8 cellular contexts compared by ENCODE assay signal in genomic region chr4:155787113-155787710, GRCh38. TPM values are rescaled to one million over a fixed set of nuclear protein-coding genes. Genes with fewer than 3 reads are reported as not detected.
A peak's percentile ranks its signal among the peaks of the same experiment; 100 is the strongest.
DNase-seq lines count a peak whose midpoint lies in the region; ATAC-seq and TF ChIP-seq lines count a peak whose summit lies in the region.

No MANE protein-coding gene starts in this region.

- H3K27ac Mint-ChIP-seq in T-helper 17 cell, result no peak overlapping the region

- TF ChIP-seq CTCF in GM12875 (IDR thresholded peaks at IDR 0.05; ENCODE audit: borderline replicate concordance, insufficient read depth, low read depth, low read length) (peak; percentile 76; the same call in 1 of the 2 replicates), MM.1S (IDR thresholded peaks at IDR 0.05; ENCODE audit: low read length) (peak; percentile 84), prostate gland (IDR thresholded peaks at IDR 0.05) (peak; percentile 32 to 86 (median 60))

- H2AFZ ChIP-seq in MM.1S (ENCODE audit: low read length), result peak overlapping the region; percentile 56; the same call in 1 of the 2 replicates

- H3K9me3 ChIP-seq in MM.1S (replicated peaks; ENCODE audit: insufficient read depth, low read length), result no peaks in the 10 kb centered on the region
- no peaks in the 10 kb centered on the region for H3K9me3 ChIP-seq in T-helper 17 cell (ENCODE audit: control insufficient read depth, low read length, poor library complexity, severe bottlenecking)
- no peaks in the 10 kb centered on the region for H3K9me3 ChIP-seq in prostate gland

- H3K4me1 Mint-ChIP-seq in T-helper 17 cell, result peaks cover 7% of the 10 kb centered on the region

- ATAC-seq in HG02571 (IDR thresholded peaks at IDR 0.05; ENCODE audit: unreplicated experiment) (peak; percentile 96), T-helper 17 cell (peak; percentile 71)

- no peaks in the 10 kb centered on the region for H3K79me2 ChIP-seq in MM.1S (ENCODE audit: low read length)

- H3K27me3 Mint-ChIP-seq in T-helper 17 cell, result peaks cover 32% of the 10 kb centered on the region

- peak; percentile 29 for DNase-seq in AG08396 (ENCODE audit: low spot score)
- peak; percentile 80 for DNase-seq in MM.1S
- DNase-seq in T-helper 17 cell, result no peak
- peak; percentile 33 for DNase-seq in foreskin melanocyte
- DNase-seq in prostate gland (ENCODE audit: low spot score), result peak; percentile 28
- no peak for DNase-seq in OCI-M2 (lab: John Stamatoyannopoulos, UW; ENCODE audit: unreplicated experiment)

- 40% methylated on average over 5 of the region's 5 CpGs for WGBS in prostate gland

- no peak overlapping the region for H3K4me3 Mint-ChIP-seq in T-helper 17 cell

- H4K20me1 ChIP-seq in MM.1S (ENCODE audit: insufficient read depth, low read length), result no peaks in the 10 kb centered on the region

- H3K4me3 ChIP-seq in GM12875 (ENCODE audit: low read depth, low read length), result no peak overlapping the region
- H3K4me3 ChIP-seq in MM.1S (ENCODE audit: low read length), result no peak overlapping the region
- H3K4me3 ChIP-seq in prostate gland, result no peak overlapping the region

- H3K36me3 ChIP-seq in MM.1S (replicated peaks; ENCODE audit: insufficient read depth, low read length) (no peaks in the 10 kb centered on the region), prostate gland (no peaks in the 10 kb centered on the region)

- no peak overlapping the region for H3K9ac ChIP-seq in MM.1S (ENCODE audit: low read length)

- intact Hi-C loops in prostate gland (cut with DNase I), result loop anchor here (5.0 to 10.0 kb wide), 3 partner anchors 262 to 382 kb away; no protein-coding TSS in a partner anchor

- H3K4me1 ChIP-seq in MM.1S (ENCODE audit: low read length) (peaks cover 8% of the 10 kb centered on the region), prostate gland (replicated peaks) (no peaks in the 10 kb centered on the region)

- H3K27ac ChIP-seq in MM.1S (ENCODE audit: low read length) (no peak overlapping the region), prostate gland (no peak overlapping the region)

- H3F3A ChIP-seq in MM.1S (ENCODE audit: insufficient read depth, low read length), result 0 out of 2 replicates have a peak, but pooled peaks cover 3% of the 10 kb centered on the region

- H3K27me3 ChIP-seq in MM.1S (replicated peaks; ENCODE audit: insufficient read depth, low read length) (no peaks in the 10 kb centered on the region), prostate gland (replicated peaks; ENCODE audit: insufficient read depth) (no peaks in the 10 kb centered on the region)

- TF ChIP-seq POLR2A in prostate gland (IDR thresholded peaks at IDR 0.05), result no peak

- peaks cover 2% of the 10 kb centered on the region for H3K36me3 Mint-ChIP-seq in T-helper 17 cell (ENCODE audit: low read depth)

- peak overlapping the region; percentile 8; the same call in 1 of the 2 replicates for H3K4me2 ChIP-seq in MM.1S (ENCODE audit: low read depth, low read length)

- no peaks in the 10 kb centered on the region for H3K9me2 ChIP-seq in MM.1S (replicated peaks; ENCODE audit: insufficient read depth, low read length)

RNA-seq across cellular contexts. Expression of gene GUCY1B1, which starts 28.4 kb away (rescaled TPM):
- 10 to 100 TPM in 1 of 2 donors, under 1 TPM in 1; 0.75 to 15.3 TPM for total RNA-seq in T-helper 17 cell
- total RNA-seq in prostate gland, result 10 to 100 TPM in 1 of 2 donors, 1 to 10 TPM in 1; 5.6 to 12.6 TPM

Comparison
In these comparisons a context has a peak if more than half of its experiments do, and no peak if none do; other contexts are left out.
1. DNase-seq: peak in AG08396 (single experiment), MM.1S (single experiment), foreskin melanocyte (single experiment) and prostate gland (single experiment); none in T-helper 17 cell (0 of 3) and OCI-M2 (single experiment).
2. Peak in every context shown above with its lines, with median percentiles within 50 percentile points of each other: CTCF ChIP-seq.